In genomic region chr17:77451894-77452852, GRCh38 we compare ENCODE assay signal across 8 cellular contexts.
DNase-seq lines count a peak whose midpoint lies in the region; ATAC-seq and TF ChIP-seq lines count a peak whose summit lies in the region.

No MANE protein-coding gene starts in this region.

- TF ChIP-seq CTCF in omental fat pad (IDR thresholded peaks at IDR 0.05), result no peak

- POLR2A ChIA-PET in HEK293T (lab: Yijun Ruan, JAX), result interaction anchor here (0.6 to 1.5 kb wide), 6 partner anchors 8 to 25 kb away, joined by 3 to 5 read pairs (median 3); no protein-coding TSS in a partner anchor

- intact Hi-C loops in activated T-helper 1 cell treated with anti-CD3 and anti-CD28 coated beads, Interleukin-12 subunit alpha, Interleukin-12 subunit beta, Interleukin-2, Interleukin-4 antibody, amounts not matched to agents 30 ng/mL and 10 ng/mL and 1 ng/mL, durations not matched to agents 14 hours and 24 hours and 36 hours (cut with micrococcal nuclease), result loop anchor here (1.0 to 10.0 kb wide), 4 partner anchors 8 to 307 kb away; partner anchors contain the start of gene SEC14L1
- intact Hi-C loops in head of caudate nucleus (cut with DNase I), result no loop called here

- H3K9me3 Mint-ChIP-seq in activated T-helper 1 cell treated with anti-CD3 and anti-CD28 coated beads, Interleukin-12 subunit alpha, Interleukin-12 subunit beta, Interleukin-2, Interleukin-4 antibody, amounts not matched to agents 30 ng/mL and 10 ng/mL and 1 ng/mL, durations not matched to agents 14 hours and 24 hours and 36 hours, result no peaks in the 10 kb centered on the region

- DNase-seq in Daoy (ENCODE audit: low read depth) (peak; percentile 84), NCI-H1092 treated with DMSO at 0.1 percent for 48 hours (lab: John Stamatoyannopoulos, UW) (peak; percentile 68), head of caudate nucleus (peak; percentile 41 to 90 (median 76)), omental fat pad (ENCODE audit: low spot score) (no peak), activated gamma-delta T cell treated with Interleukin-2 at 50 U/mL for 16 hours (no peak), NOMO-1 (lab: John Stamatoyannopoulos, UW; ENCODE audit: unreplicated experiment in 2 of 2) (no peak), HEK293T (ENCODE audit: extremely low spot score) (no peak)
- DNase-seq in activated T-helper 1 cell treated with anti-CD3 and anti-CD28 coated beads, Interleukin-12 subunit alpha, Interleukin-12 subunit beta, Interleukin-2, Interleukin-4 antibody, amounts not matched to agents 30 ng/mL and 10 ng/mL and 1 ng/mL, durations not matched to agents 14 hours and 24 hours and 36 hours (ENCODE audit: low spot score), result no peak

- CTCF ChIA-PET in HEK293T (lab: Yijun Ruan, JAX), result interaction anchor here (0.7 to 1.7 kb wide), 3 partner anchors 11 to 22 kb away, joined by 3 to 7 read pairs (median 4); no protein-coding TSS in a partner anchor

- peak; percentile 66 for ATAC-seq in omental fat pad (ENCODE audit: low FRiP score)

- peaks cover 22% of the 10 kb centered on the region for H3K36me3 Mint-ChIP-seq in activated T-helper 1 cell treated with anti-CD3 and anti-CD28 coated beads, Interleukin-12 subunit alpha, Interleukin-12 subunit beta, Interleukin-2, Interleukin-4 antibody, amounts not matched to agents 30 ng/mL and 10 ng/mL and 1 ng/mL, durations not matched to agents 14 hours and 24 hours and 36 hours (ENCODE audit: low read depth)

- peak overlapping the region; percentile 95 for H3K4me3 Mint-ChIP-seq in activated T-helper 1 cell treated with anti-CD3 and anti-CD28 coated beads, Interleukin-12 subunit alpha, Interleukin-12 subunit beta, Interleukin-2, Interleukin-4 antibody, amounts not matched to agents 30 ng/mL and 10 ng/mL and 1 ng/mL, durations not matched to agents 14 hours and 24 hours and 36 hours

- H3K27me3 Mint-ChIP-seq in activated T-helper 1 cell treated with anti-CD3 and anti-CD28 coated beads, Interleukin-12 subunit alpha, Interleukin-12 subunit beta, Interleukin-2, Interleukin-4 antibody, amounts not matched to agents 30 ng/mL and 10 ng/mL and 1 ng/mL, durations not matched to agents 14 hours and 24 hours and 36 hours (ENCODE audit: insufficient read depth), result no peaks in the 10 kb centered on the region

- H3K4me1 Mint-ChIP-seq in activated T-helper 1 cell treated with anti-CD3 and anti-CD28 coated beads, Interleukin-12 subunit alpha, Interleukin-12 subunit beta, Interleukin-2, Interleukin-4 antibody, amounts not matched to agents 30 ng/mL and 10 ng/mL and 1 ng/mL, durations not matched to agents 14 hours and 24 hours and 36 hours (ENCODE audit: low read depth), result peaks cover 62% of the 10 kb centered on the region

- H3K27ac Mint-ChIP-seq in activated T-helper 1 cell treated with anti-CD3 and anti-CD28 coated beads, Interleukin-12 subunit alpha, Interleukin-12 subunit beta, Interleukin-2, Interleukin-4 antibody, amounts not matched to agents 30 ng/mL and 10 ng/mL and 1 ng/mL, durations not matched to agents 14 hours and 24 hours and 36 hours, result peak overlapping the region; percentile 90

TF ChIP-seq in HEK293T, 16 proteins besides CTCF, POLR2A, EP300 and RAD21:
- TF ChIP-seq NFRKB (IDR thresholded peaks at IDR 0.05), result no peak
- no peak for TF ChIP-seq HDGF (IDR thresholded peaks at IDR 0.05; ENCODE audit: borderline replicate concordance)
- no peak for TF ChIP-seq SP1 (IDR thresholded peaks at IDR 0.05)
- TF ChIP-seq BHLHE40 (IDR thresholded peaks at IDR 0.05; ENCODE audit: borderline replicate concordance), result no peak
- no peak for TF ChIP-seq SUZ12 (IDR thresholded peaks at IDR 0.05)
- TF ChIP-seq CTBP1 (IDR thresholded peaks at IDR 0.05; ENCODE audit: borderline replicate concordance), result no peak
- no peak for TF ChIP-seq FOXM1 (IDR thresholded peaks at IDR 0.05; ENCODE audit: borderline replicate concordance)
TF ChIP-seq in HEK293T: peak in this region for 0.

Comparison
In these comparisons a context has a peak if more than half of its experiments do, and no peak if none do; other contexts are left out.
1. DNase-seq: peak in Daoy (single experiment), NCI-H1092 treated with DMSO at 0.1 percent for 48 hours (single experiment) and head of caudate nucleus (42 of 42); none in activated T-helper 1 cell treated with anti-CD3 and anti-CD28 coated beads, Interleukin-12 subunit alpha, Interleukin-12 subunit beta, Interleukin-2, Interleukin-4 antibody, amounts not matched to agents 30 ng/mL and 10 ng/mL and 1 ng/mL, durations not matched to agents 14 hours and 24 hours and 36 hours (single experiment), omental fat pad (single experiment), activated gamma-delta T cell treated with Interleukin-2 at 50 U/mL for 16 hours (single experiment), NOMO-1 (0 of 2) and HEK293T (single experiment).